Comparison of ENCODE assay signal across 20 cellular contexts in genomic region chr14:46574976-46575375, GRCh38.
"Had no signal": no experiment of that assay in that cellular context is flagged by ENCODE, and none has a peak within 500 bp of the region (broad histone marks: within the 10 kb centered on the region; RNA-seq: fewer than 3 reads in every experiment).

No MANE protein-coding gene starts in this region.

- H3K4me3 Mint-ChIP-seq: dendritic cell treated with granulocyte-macrophage colony-stimulating factor and Interleukin-4, amounts not matched to agents 40 ng/mL and 50 ng/mL, for 4 days; endodermal cell; natural killer cell treated with Interleukin-12 subunit alpha and Interleukin-12 subunit beta and Interleukin-15 and Interleukin-18, amount 100 ng/mL, for 72 hours; stimulated activated effector memory CD8-positive, alpha-beta T cell treated with anti-CD3 and anti-CD28 coated beads, Interleukin-12 subunit alpha, Interleukin-12 subunit beta, amount 100 ng/mL, for 72 hours had no signal

- H3K4me1 ChIP-seq: heart right ventricle, suprapubic skin, tibial artery, upper lobe of left lung, uterus had no signal

- H3K36me3 Mint-ChIP-seq: natural killer cell treated with Interleukin-12 subunit alpha and Interleukin-12 subunit beta and Interleukin-15 and Interleukin-18, amount 100 ng/mL, for 72 hours; stimulated activated effector memory CD8-positive, alpha-beta T cell treated with anti-CD3 and anti-CD28 coated beads, Interleukin-12 subunit alpha, Interleukin-12 subunit beta, amount 100 ng/mL, for 72 hours had no signal

- H3K9me3 ChIP-seq: neutrophil, suprapubic skin, tibial artery, upper lobe of left lung, uterus had no signal

- DNase-seq: effector CD4-positive, alpha-beta T cell; endodermal cell; heart right ventricle; hypothalamus; posterior cingulate gyrus; stimulated activated CD4-positive, alpha-beta T cell treated with anti-CD3 and anti-CD28 coated beads, Interleukin-12 subunit alpha, Interleukin-12 subunit beta, amount 100 ng/mL, for 4 hours; stimulated activated CD8-positive, alpha-beta memory T cell treated with anti-CD3 and anti-CD28 coated beads, Interleukin-4, amount 100 ng/mL, for 48 hours; stimulated activated naive CD8-positive, alpha-beta T cell treated with anti-CD3 and anti-CD28 coated beads, Interleukin-15, Interleukin-2, amounts not matched to agents 100 U/mL and 50 U/mL, for 24 hours; tibial artery; upper lobe of left lung; uterus had no signal

- H3K4me3 ChIP-seq: heart right ventricle, skin epidermis, suprapubic skin, tibial artery, upper lobe of left lung, uterus had no signal

- H3K4me1 Mint-ChIP-seq: endodermal cell; stimulated activated effector memory CD8-positive, alpha-beta T cell treated with anti-CD3 and anti-CD28 coated beads, Interleukin-12 subunit alpha, Interleukin-12 subunit beta, amount 100 ng/mL, for 72 hours had no signal

- H3K27ac ChIP-seq: heart right ventricle, neutrophil, skin epidermis, suprapubic skin, tibial artery, upper lobe of left lung, uterus had no signal

- H3K36me3 ChIP-seq: heart right ventricle, neutrophil, suprapubic skin, tibial artery, upper lobe of left lung, uterus had no signal

- H3K27me3 Mint-ChIP-seq: dendritic cell treated with granulocyte-macrophage colony-stimulating factor and Interleukin-4, amounts not matched to agents 40 ng/mL and 50 ng/mL, for 4 days; natural killer cell treated with Interleukin-12 subunit alpha and Interleukin-12 subunit beta and Interleukin-15 and Interleukin-18, amount 100 ng/mL, for 72 hours had no signal

- H3K9me3 Mint-ChIP-seq: dendritic cell treated with granulocyte-macrophage colony-stimulating factor and Interleukin-4, amounts not matched to agents 40 ng/mL and 50 ng/mL, for 4 days; endodermal cell had no signal

- H3K27ac Mint-ChIP-seq: dendritic cell treated with granulocyte-macrophage colony-stimulating factor and Interleukin-4, amounts not matched to agents 40 ng/mL and 50 ng/mL, for 4 days; endodermal cell; natural killer cell treated with Interleukin-12 subunit alpha and Interleukin-12 subunit beta and Interleukin-15 and Interleukin-18, amount 100 ng/mL, for 72 hours; stimulated activated effector memory CD8-positive, alpha-beta T cell treated with anti-CD3 and anti-CD28 coated beads, Interleukin-12 subunit alpha, Interleukin-12 subunit beta, amount 100 ng/mL, for 72 hours had no signal

- H3K27me3 ChIP-seq: heart right ventricle, neutrophil, suprapubic skin, tibial artery, upper lobe of left lung, uterus had no signal

- ATAC-seq: esophagus mucosa; heart right ventricle; left lobe of liver; natural killer cell treated with Interleukin-12 subunit alpha and Interleukin-12 subunit beta and Interleukin-15 and Interleukin-18, amount 100 ng/mL, for 72 hours; sciatic nerve; stimulated activated effector memory CD8-positive, alpha-beta T cell treated with anti-CD3 and anti-CD28 coated beads, Interleukin-12 subunit alpha, Interleukin-12 subunit beta, amount 100 ng/mL, for 72 hours; stimulated activated naive CD8-positive, alpha-beta T cell treated with anti-CD3 and anti-CD28 coated beads, Interleukin-15, Interleukin-2, amounts not matched to agents 100 U/mL and 50 U/mL, for 24 hours had no signal
